ENCODE assay signal across 20 cellular contexts in genomic region chr1:66642992-66643391, GRCh38.
DNase-seq lines count a peak whose midpoint lies in the region; ATAC-seq and TF ChIP-seq lines count a peak whose summit lies in the region.
"Had no signal": no experiment of that assay in that cellular context is flagged by ENCODE, and none has a peak within 500 bp of the region (broad histone marks: within the 10 kb centered on the region; RNA-seq: fewer than 3 reads in every experiment).

No MANE protein-coding gene starts in this region.

- H3K36me3 Mint-ChIP-seq in natural killer cell = no peaks in the 10 kb centered on the region
- H3K36me3 Mint-ChIP-seq: CD14-positive monocyte had no signal

- H3K4me1 Mint-ChIP-seq in natural killer cell = no peaks in the 10 kb centered on the region
- H3K4me1 Mint-ChIP-seq: CD14-positive monocyte had no signal

- no peaks in the 10 kb centered on the region for H3K36me3 ChIP-seq in ovary
- H3K36me3 ChIP-seq: HAP-1, MG63, SJSA1 had no signal

- peaks cover 10 to 19% of the 10 kb centered on the region in 2 donors for H3K27me3 Mint-ChIP-seq in natural killer cell (ENCODE audit: low read depth in 2 of 2)

- no peak overlapping the region for H3K27ac Mint-ChIP-seq in natural killer cell
- H3K27ac Mint-ChIP-seq: CD14-positive monocyte had no signal

- no peaks in the 10 kb centered on the region for H3K27me3 ChIP-seq in ovary
- H3K27me3 ChIP-seq: MG63, SJSA1 had no signal

- no peak overlapping the region for H3K27ac ChIP-seq in ovary
- H3K27ac ChIP-seq: RWPE1, SJSA1 had no signal

- DNase-seq in AG10803 (ENCODE audit: low read depth) (peak; percentile 21), HT1080 (ENCODE audit: low read depth) (peak; percentile 33), epithelial cell of esophagus (ENCODE audit: low read depth) (peak; percentile 45), pons (ENCODE audit: low spot score) (peak; percentile 27), natural killer cell (no peak), KBM-7 (no peak), ovary (no peak)
- DNase-seq: DMS 273 treated with DMSO at 0.1 percent for 48 hours, GF-D8, MG63, NCI-H1092, NCI-H146, NCI-H2081, NCI-H774 had no signal

- ATAC-seq in natural killer cell (no peak), GM18907 (IDR thresholded peaks at IDR 0.05; ENCODE audit: unreplicated experiment) (no peak)
- ATAC-seq: HepG2 had no signal

- TF ChIP-seq POLR2A in ovary (IDR thresholded peaks at IDR 0.05) = no peak

- no peak for TF ChIP-seq EP300 in ovary (IDR thresholded peaks at IDR 0.05)

- no peaks in the 10 kb centered on the region for H3K4me1 ChIP-seq in ovary (ENCODE audit: insufficient read depth)
- H3K4me1 ChIP-seq: HAP-1 had no signal

- intact Hi-C loops in natural killer cell (cut with micrococcal nuclease) = no loop called here
- intact Hi-C loops in ovary (cut with DNase I) = no loop called here

- 58 to 63% (median 58%) methylated on average over 3 of the region's 3 CpGs for WGBS in ovary, 3 donors

- no peaks in the 10 kb centered on the region for H3K9me3 ChIP-seq in ovary
- H3K9me3 ChIP-seq: HAP-1, MG63, SJSA1 had no signal

- H3K4me3 Mint-ChIP-seq in natural killer cell = no peak overlapping the region
- H3K4me3 Mint-ChIP-seq: CD14-positive monocyte had no signal

- H3K4me3 ChIP-seq in AG10803 (ENCODE audit: low read length) (no peak overlapping the region), epithelial cell of esophagus (ENCODE audit: low read length) (no peak overlapping the region), ovary (no peak overlapping the region)
- H3K4me3 ChIP-seq: HAP-1, MG63, SJSA1 had no signal

- in situ Hi-C loops in KBM-7 (cut with MboI; ENCODE audit: low pct_unique_long_range_greater_than_20kb, low sequenced_read_pairs) = no loop called here

- no peak for TF ChIP-seq CTCF in AG10803 (conservative IDR thresholded peaks at IDR 0.05; ENCODE audit: low read length)
- TF ChIP-seq CTCF in epithelial cell of esophagus (IDR thresholded peaks at IDR 0.05; ENCODE audit: insufficient read depth, low read depth, low read length, missing control alignments) = no peak
- TF ChIP-seq CTCF in natural killer cell (IDR thresholded peaks at IDR 0.05) = no peak
- TF ChIP-seq CTCF in ovary (IDR thresholded peaks at IDR 0.05) = no peak

- no peaks in the 10 kb centered on the region for H3K9me3 Mint-ChIP-seq in natural killer cell

Comparison
In these comparisons a context has a peak if more than half of its experiments do, and no peak if none do; other contexts are left out.
1. DNase-seq: peak in AG10803 (single experiment), HT1080 (single experiment), epithelial cell of esophagus (single experiment) and pons (single experiment); none in natural killer cell (single experiment), KBM-7 (single experiment) and ovary (0 of 5).